1 cellular context compared by ENCODE assay signal in the genomic region with DNA sequence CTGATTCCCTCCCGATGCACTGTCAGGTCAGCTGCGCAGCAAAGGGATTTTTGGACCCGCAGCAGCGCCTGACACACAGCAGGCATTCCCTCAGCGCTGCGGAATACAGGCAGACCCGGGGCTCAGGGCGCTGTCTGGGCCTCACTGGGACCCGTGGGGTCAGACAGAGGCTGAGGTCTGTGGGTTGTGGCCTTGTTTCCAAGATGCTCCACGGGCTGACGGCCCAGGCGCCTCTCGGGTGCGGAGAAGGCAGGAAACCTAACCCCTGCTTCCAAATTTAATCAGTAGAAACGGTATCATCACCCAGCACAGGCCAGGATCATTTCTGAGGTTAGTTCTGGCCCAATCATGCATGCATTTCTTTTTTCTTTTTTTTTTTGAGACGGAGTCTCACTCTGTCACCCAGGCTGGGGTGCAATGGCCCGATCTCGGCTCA.
TF ChIP-seq lines count a peak whose summit lies in the region.

No MANE protein-coding gene starts in this region.

TF ChIP-seq in WTC11, 78 proteins besides CTCF, POLR2A, EP300 and RAD21 (continued from another document):
- TF ChIP-seq, protein P1, sequence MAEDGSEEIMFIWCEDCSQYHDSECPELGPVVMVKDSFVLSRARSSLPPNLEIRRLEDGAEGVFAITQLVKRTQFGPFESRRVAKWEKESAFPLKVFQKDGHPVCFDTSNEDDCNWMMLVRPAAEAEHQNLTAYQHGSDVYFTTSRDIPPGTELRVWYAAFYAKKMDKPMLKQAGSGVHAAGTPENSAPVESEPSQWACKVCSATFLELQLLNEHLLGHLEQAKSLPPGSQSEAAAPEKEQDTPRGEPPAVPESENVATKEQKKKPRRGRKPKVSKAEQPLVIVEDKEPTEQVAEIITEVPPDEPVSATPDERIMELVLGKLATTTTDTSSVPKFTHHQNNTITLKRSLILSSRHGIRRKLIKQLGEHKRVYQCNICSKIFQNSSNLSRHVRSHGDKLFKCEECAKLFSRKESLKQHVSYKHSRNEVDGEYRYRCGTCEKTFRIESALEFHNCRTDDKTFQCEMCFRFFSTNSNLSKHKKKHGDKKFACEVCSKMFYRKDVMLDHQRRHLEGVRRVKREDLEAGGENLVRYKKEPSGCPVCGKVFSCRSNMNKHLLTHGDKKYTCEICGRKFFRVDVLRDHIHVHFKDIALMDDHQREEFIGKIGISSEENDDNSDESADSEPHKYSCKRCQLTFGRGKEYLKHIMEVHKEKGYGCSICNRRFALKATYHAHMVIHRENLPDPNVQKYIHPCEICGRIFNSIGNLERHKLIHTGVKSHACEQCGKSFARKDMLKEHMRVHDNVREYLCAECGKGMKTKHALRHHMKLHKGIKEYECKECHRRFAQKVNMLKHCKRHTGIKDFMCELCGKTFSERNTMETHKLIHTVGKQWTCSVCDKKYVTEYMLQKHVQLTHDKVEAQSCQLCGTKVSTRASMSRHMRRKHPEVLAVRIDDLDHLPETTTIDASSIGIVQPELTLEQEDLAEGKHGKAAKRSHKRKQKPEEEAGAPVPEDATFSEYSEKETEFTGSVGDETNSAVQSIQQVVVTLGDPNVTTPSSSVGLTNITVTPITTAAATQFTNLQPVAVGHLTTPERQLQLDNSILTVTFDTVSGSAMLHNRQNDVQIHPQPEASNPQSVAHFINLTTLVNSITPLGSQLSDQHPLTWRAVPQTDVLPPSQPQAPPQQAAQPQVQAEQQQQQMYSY (CRISPR knock-in tag; IDR thresholded peaks at IDR 0.05): no peak
- TF ChIP-seq NFYB (CRISPR knock-in tag; conservative IDR thresholded peaks at IDR 0.05; ENCODE audit: low read depth) (no peak), NR3C1 (CRISPR knock-in tag; conservative IDR thresholded peaks at IDR 0.05; ENCODE audit: low read depth) (no peak)
- TF ChIP-seq, protein P2, sequence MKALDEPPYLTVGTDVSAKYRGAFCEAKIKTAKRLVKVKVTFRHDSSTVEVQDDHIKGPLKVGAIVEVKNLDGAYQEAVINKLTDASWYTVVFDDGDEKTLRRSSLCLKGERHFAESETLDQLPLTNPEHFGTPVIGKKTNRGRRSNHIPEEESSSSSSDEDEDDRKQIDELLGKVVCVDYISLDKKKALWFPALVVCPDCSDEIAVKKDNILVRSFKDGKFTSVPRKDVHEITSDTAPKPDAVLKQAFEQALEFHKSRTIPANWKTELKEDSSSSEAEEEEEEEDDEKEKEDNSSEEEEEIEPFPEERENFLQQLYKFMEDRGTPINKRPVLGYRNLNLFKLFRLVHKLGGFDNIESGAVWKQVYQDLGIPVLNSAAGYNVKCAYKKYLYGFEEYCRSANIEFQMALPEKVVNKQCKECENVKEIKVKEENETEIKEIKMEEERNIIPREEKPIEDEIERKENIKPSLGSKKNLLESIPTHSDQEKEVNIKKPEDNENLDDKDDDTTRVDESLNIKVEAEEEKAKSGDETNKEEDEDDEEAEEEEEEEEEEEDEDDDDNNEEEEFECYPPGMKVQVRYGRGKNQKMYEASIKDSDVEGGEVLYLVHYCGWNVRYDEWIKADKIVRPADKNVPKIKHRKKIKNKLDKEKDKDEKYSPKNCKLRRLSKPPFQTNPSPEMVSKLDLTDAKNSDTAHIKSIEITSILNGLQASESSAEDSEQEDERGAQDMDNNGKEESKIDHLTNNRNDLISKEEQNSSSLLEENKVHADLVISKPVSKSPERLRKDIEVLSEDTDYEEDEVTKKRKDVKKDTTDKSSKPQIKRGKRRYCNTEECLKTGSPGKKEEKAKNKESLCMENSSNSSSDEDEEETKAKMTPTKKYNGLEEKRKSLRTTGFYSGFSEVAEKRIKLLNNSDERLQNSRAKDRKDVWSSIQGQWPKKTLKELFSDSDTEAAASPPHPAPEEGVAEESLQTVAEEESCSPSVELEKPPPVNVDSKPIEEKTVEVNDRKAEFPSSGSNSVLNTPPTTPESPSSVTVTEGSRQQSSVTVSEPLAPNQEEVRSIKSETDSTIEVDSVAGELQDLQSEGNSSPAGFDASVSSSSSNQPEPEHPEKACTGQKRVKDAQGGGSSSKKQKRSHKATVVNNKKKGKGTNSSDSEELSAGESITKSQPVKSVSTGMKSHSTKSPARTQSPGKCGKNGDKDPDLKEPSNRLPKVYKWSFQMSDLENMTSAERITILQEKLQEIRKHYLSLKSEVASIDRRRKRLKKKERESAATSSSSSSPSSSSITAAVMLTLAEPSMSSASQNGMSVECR (CRISPR knock-in tag; IDR thresholded peaks at IDR 0.05; ENCODE audit: borderline replicate concordance): no peak
- TF ChIP-seq, protein P3, sequence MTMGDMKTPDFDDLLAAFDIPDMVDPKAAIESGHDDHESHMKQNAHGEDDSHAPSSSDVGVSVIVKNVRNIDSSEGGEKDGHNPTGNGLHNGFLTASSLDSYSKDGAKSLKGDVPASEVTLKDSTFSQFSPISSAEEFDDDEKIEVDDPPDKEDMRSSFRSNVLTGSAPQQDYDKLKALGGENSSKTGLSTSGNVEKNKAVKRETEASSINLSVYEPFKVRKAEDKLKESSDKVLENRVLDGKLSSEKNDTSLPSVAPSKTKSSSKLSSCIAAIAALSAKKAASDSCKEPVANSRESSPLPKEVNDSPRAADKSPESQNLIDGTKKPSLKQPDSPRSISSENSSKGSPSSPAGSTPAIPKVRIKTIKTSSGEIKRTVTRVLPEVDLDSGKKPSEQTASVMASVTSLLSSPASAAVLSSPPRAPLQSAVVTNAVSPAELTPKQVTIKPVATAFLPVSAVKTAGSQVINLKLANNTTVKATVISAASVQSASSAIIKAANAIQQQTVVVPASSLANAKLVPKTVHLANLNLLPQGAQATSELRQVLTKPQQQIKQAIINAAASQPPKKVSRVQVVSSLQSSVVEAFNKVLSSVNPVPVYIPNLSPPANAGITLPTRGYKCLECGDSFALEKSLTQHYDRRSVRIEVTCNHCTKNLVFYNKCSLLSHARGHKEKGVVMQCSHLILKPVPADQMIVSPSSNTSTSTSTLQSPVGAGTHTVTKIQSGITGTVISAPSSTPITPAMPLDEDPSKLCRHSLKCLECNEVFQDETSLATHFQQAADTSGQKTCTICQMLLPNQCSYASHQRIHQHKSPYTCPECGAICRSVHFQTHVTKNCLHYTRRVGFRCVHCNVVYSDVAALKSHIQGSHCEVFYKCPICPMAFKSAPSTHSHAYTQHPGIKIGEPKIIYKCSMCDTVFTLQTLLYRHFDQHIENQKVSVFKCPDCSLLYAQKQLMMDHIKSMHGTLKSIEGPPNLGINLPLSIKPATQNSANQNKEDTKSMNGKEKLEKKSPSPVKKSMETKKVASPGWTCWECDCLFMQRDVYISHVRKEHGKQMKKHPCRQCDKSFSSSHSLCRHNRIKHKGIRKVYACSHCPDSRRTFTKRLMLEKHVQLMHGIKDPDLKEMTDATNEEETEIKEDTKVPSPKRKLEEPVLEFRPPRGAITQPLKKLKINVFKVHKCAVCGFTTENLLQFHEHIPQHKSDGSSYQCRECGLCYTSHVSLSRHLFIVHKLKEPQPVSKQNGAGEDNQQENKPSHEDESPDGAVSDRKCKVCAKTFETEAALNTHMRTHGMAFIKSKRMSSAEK (CRISPR knock-in tag; IDR thresholded peaks at IDR 0.05; ENCODE audit: borderline replicate concordance): no peak
